ENCODE assay signal across 9 cellular contexts in genomic region chr11:2826679-2827056, GRCh38. TPM values are rescaled to one million over a fixed set of nuclear protein-coding genes. Genes with fewer than 3 reads are reported as not detected.
DNase-seq lines count a peak whose midpoint lies in the region; ATAC-seq and TF ChIP-seq lines count a peak whose summit lies in the region.
"Had no signal": no experiment of that assay in that cellular context is flagged by ENCODE, and none has a peak within 500 bp of the region (broad histone marks: within the 10 kb centered on the region; RNA-seq: fewer than 3 reads in every experiment).

No MANE protein-coding gene starts in this region.

- peaks cover 40% of the 10 kb centered on the region for H3K9me3 Mint-ChIP-seq in T-helper 2 cell treated with Interferon-gamma antibody and Interleukin-4, amounts not matched to agents 5 μg/mL and 100 μg/mL, for 36 hours

- H3K14ac ChIP-seq in neuronal stem cell (ENCODE audit: low read length): no peak overlapping the region

- H3K4me1 Mint-ChIP-seq in T-helper 2 cell treated with Interferon-gamma antibody and Interleukin-4, amounts not matched to agents 5 μg/mL and 100 μg/mL, for 36 hours (ENCODE audit: low read depth): no peaks in the 10 kb centered on the region

- H3K9me3 ChIP-seq in esophagus muscularis mucosa: peaks cover 0 to 20% (median 7%) of the 10 kb centered on the region in 4 donors
- peaks cover 12 to 22% of the 10 kb centered on the region in 2 donors for H3K9me3 ChIP-seq in neuronal stem cell (replicated peaks in 1 of 2; ENCODE audit: control insufficient read depth in 2 of 2, insufficient read depth in 1 of 2, low read depth in 1 of 2, low read length in 2 of 2)
- peaks cover 0 to 40% (median 28%) of the 10 kb centered on the region in 8 donors for H3K9me3 ChIP-seq in spleen

- ATAC-seq in Right ventricle myocardium superior (ENCODE audit: poor library complexity): peak; percentile 14
- ATAC-seq in SK-N-SH treated with all-trans-retinoic acid at 6 μM for 48 hours: no peak; the same call in 2 of the 3 replicates

- H3K4me3 Mint-ChIP-seq in T-helper 2 cell treated with Interferon-gamma antibody and Interleukin-4, amounts not matched to agents 5 μg/mL and 100 μg/mL, for 36 hours: no peak overlapping the region

- no peak for TF ChIP-seq POLR2A in esophagus muscularis mucosa (IDR thresholded peaks at IDR 0.05; ENCODE audit: low read depth)
- TF ChIP-seq POLR2A in spleen (IDR thresholded peaks at IDR 0.05): no peak

- H3K27me3 Mint-ChIP-seq in T-helper 2 cell treated with Interferon-gamma antibody and Interleukin-4, amounts not matched to agents 5 μg/mL and 100 μg/mL, for 36 hours (ENCODE audit: low read depth): no peaks in the 10 kb centered on the region

- no peak overlapping the region for H2BK12ac ChIP-seq in neuronal stem cell (ENCODE audit: low read length)

- H3K4ac ChIP-seq in neuronal stem cell (ENCODE audit: low read length): no peak overlapping the region

- H2BK120ac ChIP-seq in neuronal stem cell (ENCODE audit: low read depth, low read length): peak overlapping the region; percentile 88

- peak overlapping the region; percentile 76 for H3K23ac ChIP-seq in neuronal stem cell (ENCODE audit: low read depth, low read length, poor library complexity)

- H2BK5ac ChIP-seq in neuronal stem cell (ENCODE audit: low read length): peak overlapping the region; percentile 55

- peak overlapping the region; percentile 94 for H2AK5ac ChIP-seq in neuronal stem cell (ENCODE audit: low read depth, low read length)

- 36% methylated on average over 4 of the region's 4 CpGs for WGBS in esophagus muscularis mucosa
- WGBS in neuronal stem cell (ENCODE audit: extremely low coverage in 2 of 2, insufficient read length in 2 of 2, insufficient replicate concordance in 1 of 2), 2 donors: no CpG with 5 or more reads among the region's 4 CpGs
- 19 to 39% (median 29%) methylated on average over 2 to 4 of the region's 4 CpGs for WGBS in spleen, 5 donors

- peak overlapping the region; percentile 98 for H4K91ac ChIP-seq in neuronal stem cell (ENCODE audit: low read depth, low read length, poor library complexity)

- H4K8ac ChIP-seq in neuronal stem cell (ENCODE audit: low read depth, low read length): peak overlapping the region; percentile 78

- H3K4me3 ChIP-seq in esophagus muscularis mucosa: peak overlapping the region; percentile 34 to 54 (median 40)
- no peak overlapping the region for H3K4me3 ChIP-seq in neuronal stem cell (ENCODE audit: low read length in 2 of 2)
- H3K4me3 ChIP-seq in spleen: peak overlapping the region in 1 of 8 donors; percentile 3

- no peaks in the 10 kb centered on the region for H3K36me3 Mint-ChIP-seq in T-helper 2 cell treated with Interferon-gamma antibody and Interleukin-4, amounts not matched to agents 5 μg/mL and 100 μg/mL, for 36 hours (ENCODE audit: low read depth)

- DNase-seq in Right ventricle myocardium superior (peak; percentile 43), cardiac septum (ENCODE audit: low spot score) (no peak), esophagus muscularis mucosa (ENCODE audit: extremely low spot score) (no peak), neuronal stem cell (ENCODE audit: low spot score) (no peak), spleen (no peak)
- no peak for DNase-seq in stimulated activated CD4-positive, alpha-beta T cell treated with anti-CD3 and anti-CD28 coated beads, Interleukin-12 subunit alpha, Interleukin-12 subunit beta, amount 100 ng/mL, for 4 hours
- DNase-seq in T-helper 2 cell treated with Interferon-gamma antibody and Interleukin-4, amounts not matched to agents 5 μg/mL and 100 μg/mL, for 36 hours (ENCODE audit: low spot score): no peak
- DNase-seq: NCI-H1694 had no signal

- TF ChIP-seq CTCF in esophagus muscularis mucosa (IDR thresholded peaks at IDR 0.05) (no peak), spleen (IDR thresholded peaks at IDR 0.05 in 8 of 11, conservative IDR thresholded peaks at IDR 0.05 in 3 of 11) (no peak)

- H2BK15ac ChIP-seq in neuronal stem cell (ENCODE audit: low read length): peak overlapping the region; percentile 28

- H3K27me3 ChIP-seq in esophagus muscularis mucosa: no peaks in the 10 kb centered on the region
- no peaks in the 10 kb centered on the region for H3K27me3 ChIP-seq in neuronal stem cell (ENCODE audit: control insufficient read depth in 3 of 3, insufficient read depth in 3 of 3, low read depth in 1 of 3, low read length in 3 of 3)
- H3K27me3 ChIP-seq in spleen (replicated peaks in 1 of 7): peaks cover 0 to 4% (median 0%) of the 10 kb centered on the region in 7 donors

- no peak overlapping the region for H3K4me2 ChIP-seq in neuronal stem cell (ENCODE audit: insufficient read depth, low read length, poor library complexity, severe bottlenecking)

- H3K27ac Mint-ChIP-seq in T-helper 2 cell treated with Interferon-gamma antibody and Interleukin-4, amounts not matched to agents 5 μg/mL and 100 μg/mL, for 36 hours: no peak overlapping the region

- H3K27ac ChIP-seq in esophagus muscularis mucosa (replicated peaks in 1 of 4) (peak overlapping the region; percentile 90 to 99 (median 96)), neuronal stem cell (replicated peaks; ENCODE audit: low read length) (no peak overlapping the region), spleen (peak overlapping the region in 4 of 8 donors; percentile 46 to 84 (median 66))

- H3K36me3 ChIP-seq in esophagus muscularis mucosa: no peaks in the 10 kb centered on the region
- H3K36me3 ChIP-seq in neuronal stem cell (replicated peaks in 1 of 2; ENCODE audit: control insufficient read depth in 2 of 2, insufficient read depth in 2 of 2, low read length in 2 of 2): no peaks in the 10 kb centered on the region
- H3K36me3 ChIP-seq in spleen: peaks cover 0 to 9% (median 0%) of the 10 kb centered on the region in 6 donors

- intact Hi-C loops in Right ventricle myocardium superior (cut with DNase I): loop anchor here (10.0 kb wide), 1 partner anchor 62 kb away; no protein-coding TSS in a partner anchor
- intact Hi-C loops in cardiac septum (cut with DNase I): no loop called here
- intact Hi-C loops in esophagus muscularis mucosa (cut with DNase I): loop anchor here (5.0 kb wide), 2 partner anchors 49 to 124 kb away; no protein-coding TSS in a partner anchor
- intact Hi-C loops in spleen (cut with DNase I; ENCODE audit: low total_unique reads): no loop called here

- H3K4me1 ChIP-seq in esophagus muscularis mucosa (peaks cover 35 to 56% (median 41%) of the 10 kb centered on the region in 4 donors), neuronal stem cell (ENCODE audit: control insufficient read depth in 2 of 2, insufficient read depth in 1 of 2, low read depth in 1 of 2, low read length in 2 of 2) (peaks cover 12% of the 10 kb centered on the region in 2 donors), spleen (peaks cover 0 to 31% (median 24%) of the 10 kb centered on the region in 6 donors)

- no peaks in the 10 kb centered on the region for H3K79me1 ChIP-seq in neuronal stem cell (ENCODE audit: low read depth, low read length)

- no peak for TF ChIP-seq EP300 in esophagus muscularis mucosa (IDR thresholded peaks at IDR 0.05)

- peak overlapping the region; percentile 61 for H3K9ac ChIP-seq in neuronal stem cell (ENCODE audit: low read depth, low read length, poor library complexity)

- H3K18ac ChIP-seq in neuronal stem cell (ENCODE audit: low read length): peak overlapping the region; percentile 96

- no peak overlapping the region for H2AFZ ChIP-seq in neuronal stem cell (ENCODE audit: low read length)

TF ChIP-seq in SK-N-SH treated with all-trans-retinoic acid at 6 μM for 48 hours, 23 proteins besides CTCF, POLR2A, EP300 and RAD21 (continues in another document):
- TF ChIP-seq GLIS3 (CRISPR knock-in tag; IDR thresholded peaks at IDR 0.05) (no peak), PPARA (CRISPR knock-in tag; IDR thresholded peaks at IDR 0.05; ENCODE audit: borderline replicate concordance) (no peak), BACH2 (CRISPR knock-in tag; IDR thresholded peaks at IDR 0.05; ENCODE audit: borderline replicate concordance) (no peak), ZFP3 (CRISPR knock-in tag; IDR thresholded peaks at IDR 0.05) (no peak), POU6F1 (CRISPR knock-in tag; IDR thresholded peaks at IDR 0.05; ENCODE audit: borderline replicate concordance, low read depth) (no peak), ESRRG (CRISPR knock-in tag; IDR thresholded peaks at IDR 0.05) (no peak), ZFP30 (CRISPR knock-in tag; IDR thresholded peaks at IDR 0.05) (no peak), ZNF70 (CRISPR knock-in tag; IDR thresholded peaks at IDR 0.05) (no peak), ISL1 (CRISPR knock-in tag; IDR thresholded peaks at IDR 0.05) (no peak)

RNA-seq across cellular contexts. Expression of gene CDKN1C, which starts 58.9 kb away (rescaled TPM):
- total RNA-seq in Right ventricle myocardium superior: 37.7 TPM
- 11.5 TPM for total RNA-seq in cardiac septum
- 100 to 1,000 TPM; 153 to 349 (median 186) TPM for total RNA-seq in esophagus muscularis mucosa
- 45.4 TPM for polyA plus RNA-seq in neuronal stem cell (2013, experiment 1 of 2)
- 48.3 TPM for polyA plus RNA-seq in neuronal stem cell (2013, experiment 2 of 2)
- total RNA-seq in spleen: 10 to 100 TPM in 6 of 7 donors, 1 to 10 TPM in 1; 7.8 to 40.4 (median 20.7) TPM
- polyA plus RNA-seq in spleen: 10 to 100 TPM in 2 of 3 donors, 1 to 10 TPM in 1; 5.4 to 14.6 (median 11.7) TPM

Comparison
In these comparisons a context has a peak if more than half of its experiments do, and no peak if none do; other contexts are left out.
1. intact Hi-C loops: an anchor here in Right ventricle myocardium superior (10.0 kb wide) and esophagus muscularis mucosa (5.0 kb wide); none called in cardiac septum and spleen.
2. H3K4me3 ChIP-seq: peak in esophagus muscularis mucosa (4 of 4); none in neuronal stem cell (0 of 2).